In genomic region chr1:84505167-84506001, GRCh38 we compare ENCODE assay signal across 1 cellular context.
TF ChIP-seq lines count a peak whose summit lies in the region.

No MANE protein-coding gene starts in this region.

TF ChIP-seq in K562, 482 proteins besides CTCF, POLR2A, EP300 and RAD21 (continued from another document and continues in another):
- TF ChIP-seq PKNOX1 (IDR thresholded peaks at IDR 0.05) (no peak), MNT (conservative IDR thresholded peaks at IDR 0.05) (no peak), ZNF124 (CRISPR knock-in tag; IDR thresholded peaks at IDR 0.05) (no peak), ZNF511 (CRISPR knock-in tag; IDR thresholded peaks at IDR 0.05) (peak; percentile 52; the same call in 1 of the 2 replicates), ETS2 (tag; IDR thresholded peaks at IDR 0.05; ENCODE audit: borderline replicate concordance, poor library complexity, severe bottlenecking) (no peak), WHSC1 (IDR thresholded peaks at IDR 0.05; ENCODE audit: low read length) (no peak), NFIC (IDR thresholded peaks at IDR 0.05) (peak; percentile 4; the same call in 1 of the 2 replicates), NR1H2 (CRISPR knock-in tag; IDR thresholded peaks at IDR 0.05) (no peak), PYGO2 (tag; IDR thresholded peaks at IDR 0.05) (no peak), THAP12 (CRISPR knock-in tag; IDR thresholded peaks at IDR 0.05) (0 out of 2 replicates have a peak, but pooled peaks have one; percentile 35), ZZZ3 (IDR thresholded peaks at IDR 0.05) (no peak), SNIP1 (IDR thresholded peaks at IDR 0.05; ENCODE audit: low read depth) (no peak), ZNF324 (CRISPR knock-in tag; IDR thresholded peaks at IDR 0.05) (0 out of 2 replicates have a peak, but pooled peaks have one; percentile 20), PCBP2 (IDR thresholded peaks at IDR 0.05; ENCODE audit: low read depth, low read length, poor library complexity, severe bottlenecking) (no peak), ILF3 (IDR thresholded peaks at IDR 0.05; ENCODE audit: borderline replicate concordance) (no peak), ERF (CRISPR knock-in tag; IDR thresholded peaks at IDR 0.05) (peak; percentile 72; the same call in 1 of the 2 replicates), ELK1 (CRISPR knock-in tag; IDR thresholded peaks at IDR 0.05) (no peak), NELFE (IDR thresholded peaks at IDR 0.05; ENCODE audit: insufficient read depth, insufficient read length) (no peak), ZNF12 (CRISPR knock-in tag; IDR thresholded peaks at IDR 0.05) (no peak), FIP1L1 (IDR thresholded peaks at IDR 0.05; ENCODE audit: low read depth, low read length, poor library complexity, severe bottlenecking) (no peak), LEF1 (IDR thresholded peaks at IDR 0.05) (no peak), ETV5 (CRISPR knock-in tag; IDR thresholded peaks at IDR 0.05; ENCODE audit: low read depth) (no peak), CEBPG (CRISPR knock-in tag; IDR thresholded peaks at IDR 0.05) (no peak; the same call in 1 of the 2 replicates), CEBPG (tag; conservative IDR thresholded peaks at IDR 0.05 in 1 of 2, IDR thresholded peaks at IDR 0.05 in 1 of 2) (peak; percentile 82 to 92), RNF2 (IDR thresholded peaks at IDR 0.05) (peak; percentile 40; the same call in 1 of the 2 replicates), ZNF24 (IDR thresholded peaks at IDR 0.05) (no peak), SP1 (CRISPR knock-in tag; IDR thresholded peaks at IDR 0.05) (no peak), ZNF717 (CRISPR knock-in tag; IDR thresholded peaks at IDR 0.05) (no peak), PRMT5 (CRISPR knock-in tag; IDR thresholded peaks at IDR 0.05) (no peak), SLC30A9 (CRISPR knock-in tag; IDR thresholded peaks at IDR 0.05) (no peak), CREB3 (tag; conservative IDR thresholded peaks at IDR 0.05; ENCODE audit: low read depth) (no peak), MEF2A (IDR thresholded peaks at IDR 0.05; ENCODE audit: control insufficient read depth, low read depth, low read length) (no peak), ZNF609 (CRISPR knock-in tag; IDR thresholded peaks at IDR 0.05; ENCODE audit: borderline replicate concordance) (0 out of 2 replicates have a peak, but pooled peaks have one; percentile 20), STAT6 (CRISPR knock-in tag; IDR thresholded peaks at IDR 0.05) (no peak), DNMT1 (IDR thresholded peaks at IDR 0.05) (no peak), ILK (tag; IDR thresholded peaks at IDR 0.05; ENCODE audit: borderline replicate concordance, low read depth) (no peak), MECOM (CRISPR knock-in tag; IDR thresholded peaks at IDR 0.05) (no peak), ZNF239 (CRISPR knock-in tag; IDR thresholded peaks at IDR 0.05) (no peak), FOSL1 (tag; conservative IDR thresholded peaks at IDR 0.05) (no peak), NBN (IDR thresholded peaks at IDR 0.05; ENCODE audit: low read depth) (no peak), CLOCK (CRISPR knock-in tag; IDR thresholded peaks at IDR 0.05; ENCODE audit: borderline replicate concordance) (no peak), NR2C1 (IDR thresholded peaks at IDR 0.05) (no peak), NR2C1 (tag; IDR thresholded peaks at IDR 0.05) (no peak), FOXJ3 (CRISPR knock-in tag; IDR thresholded peaks at IDR 0.05) (no peak), HNRNPH1 (optimal IDR thresholded peaks at IDR 0.05; ENCODE audit: low read depth, low read length) (no peak), LARP7 (IDR thresholded peaks at IDR 0.05) (peak; percentile 51; the same call in 1 of the 2 replicates), SIN3A (IDR thresholded peaks at IDR 0.05; ENCODE audit: borderline replicate concordance in 2 of 2, control insufficient read depth in 1 of 2, low read depth in 2 of 2, low read length in 2 of 2) (0 out of 4 replicates have a peak, but pooled peaks have one; percentile 58 to 74), ZNF586 (CRISPR knock-in tag; conservative IDR thresholded peaks at IDR 0.05) (no peak), ZNF316 (IDR thresholded peaks at IDR 0.05) (peak; percentile 1; the same call in 1 of the 2 replicates), ZC3H4 (CRISPR knock-in tag; IDR thresholded peaks at IDR 0.05; ENCODE audit: borderline replicate concordance) (no peak), XRCC4 (IDR thresholded peaks at IDR 0.05; ENCODE audit: extremely low read depth, insufficient read depth, insufficient read length) (no peak), SIX5 (IDR thresholded peaks at IDR 0.05; ENCODE audit: borderline replicate concordance in 1 of 2, insufficient read depth in 1 of 2, low read depth in 1 of 2, low read length in 2 of 2) (no peak), SAFB2 (IDR thresholded peaks at IDR 0.05; ENCODE audit: borderline replicate concordance, low read depth, low read length, severe bottlenecking) (no peak), ZBTB7A (IDR thresholded peaks at IDR 0.05; ENCODE audit: borderline replicate concordance, control insufficient read depth, low read depth, low read length) (no peak)
